ENCODE assay signal across 8 cellular contexts in the genomic region with DNA sequence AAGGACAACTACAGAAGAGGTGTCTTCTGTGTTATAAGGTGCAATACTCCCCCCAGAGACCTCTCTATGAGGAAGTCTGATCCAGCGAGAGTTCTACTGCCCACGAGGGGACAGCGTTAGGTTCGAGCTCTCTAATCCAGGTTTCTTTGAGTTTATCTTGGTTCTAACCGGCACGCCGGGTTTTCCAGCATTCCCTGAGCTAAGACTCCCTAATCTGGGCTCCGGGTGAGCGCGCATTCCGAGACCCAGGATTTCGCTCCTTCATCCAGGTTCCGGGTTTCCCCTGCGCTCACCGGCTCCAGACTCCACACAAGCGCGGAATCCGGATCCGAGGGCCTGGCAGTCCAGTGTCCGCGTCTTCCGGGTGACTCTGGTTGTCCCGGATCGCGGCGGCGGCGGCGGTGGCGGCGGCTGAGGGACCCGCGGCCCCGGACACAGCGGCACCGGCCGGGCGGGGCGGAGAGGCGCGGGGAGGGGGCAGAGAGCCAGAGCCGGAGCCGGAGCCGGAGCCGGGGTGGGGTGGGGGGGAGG. TPM values are rescaled to one million over a fixed set of nuclear protein-coding genes. Genes with fewer than 3 reads are reported as not detected.
DNase-seq lines count a peak whose midpoint lies in the region; ATAC-seq and TF ChIP-seq lines count a peak whose summit lies in the region.

A gene with protein sequence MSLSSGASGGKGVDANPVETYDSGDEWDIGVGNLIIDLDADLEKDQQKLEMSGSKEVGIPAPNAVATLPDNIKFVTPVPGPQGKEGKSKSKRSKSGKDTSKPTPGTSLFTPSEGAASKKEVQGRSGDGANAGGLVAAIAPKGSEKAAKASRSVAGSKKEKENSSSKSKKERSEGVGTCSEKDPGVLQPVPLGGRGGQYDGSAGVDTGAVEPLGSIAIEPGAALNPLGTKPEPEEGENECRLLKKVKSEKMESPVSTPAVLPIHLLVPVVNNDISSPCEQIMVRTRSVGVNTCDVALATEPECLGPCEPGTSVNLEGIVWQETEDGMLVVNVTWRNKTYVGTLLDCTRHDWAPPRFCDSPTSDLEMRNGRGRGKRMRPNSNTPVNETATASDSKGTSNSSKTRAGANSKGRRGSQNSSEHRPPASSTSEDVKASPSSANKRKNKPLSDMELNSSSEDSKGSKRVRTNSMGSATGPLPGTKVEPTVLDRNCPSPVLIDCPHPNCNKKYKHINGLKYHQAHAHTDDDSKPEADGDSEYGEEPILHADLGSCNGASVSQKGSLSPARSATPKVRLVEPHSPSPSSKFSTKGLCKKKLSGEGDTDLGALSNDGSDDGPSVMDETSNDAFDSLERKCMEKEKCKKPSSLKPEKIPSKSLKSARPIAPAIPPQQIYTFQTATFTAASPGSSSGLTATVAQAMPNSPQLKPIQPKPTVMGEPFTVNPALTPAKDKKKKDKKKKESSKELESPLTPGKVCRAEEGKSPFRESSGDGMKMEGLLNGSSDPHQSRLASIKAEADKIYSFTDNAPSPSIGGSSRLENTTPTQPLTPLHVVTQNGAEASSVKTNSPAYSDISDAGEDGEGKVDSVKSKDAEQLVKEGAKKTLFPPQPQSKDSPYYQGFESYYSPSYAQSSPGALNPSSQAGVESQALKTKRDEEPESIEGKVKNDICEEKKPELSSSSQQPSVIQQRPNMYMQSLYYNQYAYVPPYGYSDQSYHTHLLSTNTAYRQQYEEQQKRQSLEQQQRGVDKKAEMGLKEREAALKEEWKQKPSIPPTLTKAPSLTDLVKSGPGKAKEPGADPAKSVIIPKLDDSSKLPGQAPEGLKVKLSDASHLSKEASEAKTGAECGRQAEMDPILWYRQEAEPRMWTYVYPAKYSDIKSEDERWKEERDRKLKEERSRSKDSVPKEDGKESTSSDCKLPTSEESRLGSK (N-terminal part only) (plus strand): TSS at position 373 of the 531 bp plus-strand sequence. CDS start 38,842 bp downstream, outside the sequence.

- no TSS peak for BruUV-seq in HCT116 (replicated peaks; lab: Mats Ljungman, UMichigan)

- peak within 1 kb of the TSS; percentile 61 for H3K9ac ChIP-seq in HCT116 (ENCODE audit: low read length)

- RAD21 ChIA-PET in HCT116 (lab: Charles Lee; ENCODE audit: low non-redundant PET in 1 of 2, low total read pairs in 2 of 2, uncharacterized antibody in 2 of 2, unreplicated experiment in 2 of 2): no interaction called here

- H3K36me3 ChIP-seq in HCT116 (ENCODE audit: control insufficient read depth in 1 of 2, insufficient read depth in 2 of 2, low read length in 2 of 2) (peaks cover 0 to 4% of the 10 kb centered on the region in 2 experiments; a peak in 1 of 4 replicates), left ventricle myocardium inferior (peaks cover 12% of the 10 kb centered on the region)

- ATAC-seq in HCT116: peak; percentile 90

- TF ChIP-seq RAD21 in HCT116 (IDR thresholded peaks at IDR 0.05; ENCODE audit: low read depth): peak; percentile 19

- H4K20me1 ChIP-seq in HCT116 (ENCODE audit: insufficient read depth): no peaks in the 10 kb centered on the region; the same call in 1 of the 2 replicates

- peak within 1 kb of the TSS; percentile 86 for H3K4me2 ChIP-seq in HCT116 (ENCODE audit: low read length)

- CTCF ChIA-PET in HCT116 (lab: Charles Lee): no interaction called here

- H3K27me3 ChIP-seq in HCT116 (ENCODE audit: insufficient read depth, low read length) (no peaks in the 10 kb centered on the region), left ventricle myocardium inferior (ENCODE audit: low read depth) (no peaks in the 10 kb centered on the region)

- H3K4me3 ChIP-seq in HCT116 (replicated peaks in 1 of 2; ENCODE audit: low read depth in 1 of 2, low read length in 2 of 2): peak within 1 kb of the TSS; percentile 49 to 65
- peak within 1 kb of the TSS; percentile 76 for H3K4me3 ChIP-seq in left ventricle myocardium inferior

- peaks cover 70% of the 10 kb centered on the region for H3K4me1 Mint-ChIP-seq in type B pancreatic cell (ENCODE audit: unreplicated experiment)

- H3K27ac ChIP-seq in HCT116 (ENCODE audit: low read depth, low read length) (peak within 1 kb of the TSS; percentile 60), left ventricle myocardium inferior (replicated peaks) (peak within 1 kb of the TSS; percentile 88)

- peak within 1 kb of the TSS; percentile 78 for H2AFZ ChIP-seq in HCT116 (ENCODE audit: low read depth, low read length, poor library complexity, severe bottlenecking)

- DNase-seq in Daoy (ENCODE audit: low read depth) (peak; percentile 95), HCT116 (ENCODE audit: low read depth, low spot score) (peak; percentile 95), NCI-H1417 treated with DMSO at 0.1 percent for 48 hours (lab: John Stamatoyannopoulos, UW) (peak; percentile 46), T-helper 2 cell (peak; percentile 72 to 91 (median 80)), amygdala (lab: John Stamatoyannopoulos, UW) (peak; percentile 37 to 94 (median 84)), left ventricle myocardium inferior (peak; percentile 96), posterior vena cava (ENCODE audit: low spot score) (peak; percentile 98), type B pancreatic cell (ENCODE audit: extremely low spot score, unreplicated experiment) (peak; percentile 98)

- TF ChIP-seq CTCF in HCT116 (IDR thresholded peaks at IDR 0.05 in 2 of 3, conservative IDR thresholded peaks at IDR 0.05 in 1 of 3; ENCODE audit: borderline replicate concordance in 1 of 3, insufficient read depth in 1 of 3, low read depth in 2 of 3, low read length in 2 of 3) (no peak), left ventricle myocardium inferior (IDR thresholded peaks at IDR 0.05; ENCODE audit: borderline replicate concordance) (no peak), type B pancreatic cell (conservative IDR thresholded peaks at IDR 0.05) (no peak)

- no peak for TF ChIP-seq POLR2A in HCT116 (IDR thresholded peaks at IDR 0.05; ENCODE audit: borderline replicate concordance, extremely low read depth, insufficient read depth, insufficient read length)

- intact Hi-C loops in HCT116 (cut with micrococcal nuclease): loop anchor here (5.0 kb wide), 2 partner anchors 73 to 958 kb away; a partner anchor contains a TSS
- intact Hi-C loops in left ventricle myocardium inferior (cut with micrococcal nuclease): no loop called here
- intact Hi-C loops in posterior vena cava (cut with DNase I): no loop called here

- H3K4me1 ChIP-seq in HCT116 (ENCODE audit: control insufficient read depth in 1 of 2, insufficient read depth in 2 of 2, low read length in 2 of 2) (peaks cover 16 to 19% of the 10 kb centered on the region in 2 experiments), left ventricle myocardium inferior (peaks cover 48% of the 10 kb centered on the region)

- H3K27ac Mint-ChIP-seq in type B pancreatic cell: peak within 1 kb of the TSS; percentile 90

- H3K9me3 Mint-ChIP-seq in type B pancreatic cell: no peaks in the 10 kb centered on the region

- H3K9me3 ChIP-seq in HCT116 (ENCODE audit: control insufficient read depth in 1 of 2, insufficient read depth in 1 of 2, low read depth in 1 of 2, low read length in 2 of 2) (no peaks in the 10 kb centered on the region), left ventricle myocardium inferior (replicated peaks) (no peaks in the 10 kb centered on the region)

- 0 out of 2 replicates have a peak, but pooled peaks cover 3% of the 10 kb centered on the region for H3K9me2 ChIP-seq in HCT116 (ENCODE audit: insufficient read depth)

- POLR2A ChIA-PET in HCT116 (lab: Charles Lee): interaction anchor here (0.6 to 1.3 kb wide), 3 partner anchors 10 to 205 kb away, joined by 3 to 8 read pairs (median 5); no protein-coding TSS in a partner anchor

- peaks cover 41% of the 10 kb centered on the region for H3K79me2 ChIP-seq in HCT116 (ENCODE audit: insufficient read depth, low read length)

- no peaks in the 10 kb centered on the region for H3K27me3 Mint-ChIP-seq in type B pancreatic cell

- H3K4me3 Mint-ChIP-seq in type B pancreatic cell: peak within 1 kb of the TSS; percentile 92

- peaks cover 6% of the 10 kb centered on the region for H3K36me3 Mint-ChIP-seq in type B pancreatic cell

TF ChIP-seq in HCT116, 20 proteins besides CTCF, POLR2A, EP300 and RAD21 (continues in another document):
- TF ChIP-seq ZNF274 (IDR thresholded peaks at IDR 0.05; ENCODE audit: low read depth, low read length) (no peak), ELF1 (IDR thresholded peaks at IDR 0.05; ENCODE audit: borderline replicate concordance, low read depth) (peak; percentile 68), EGR1 (IDR thresholded peaks at IDR 0.05; ENCODE audit: low read depth) (no peak), EZH2 (IDR thresholded peaks at IDR 0.05) (no peak), YY1 (IDR thresholded peaks at IDR 0.05; ENCODE audit: extremely low read depth, insufficient replicate concordance, low read depth, low read length) (peak; percentile 86), SRF (IDR thresholded peaks at IDR 0.05; ENCODE audit: low read depth) (peak; percentile 60; the same call in 1 of the 2 replicates), POLR2AphosphoS5 (IDR thresholded peaks at IDR 0.05; ENCODE audit: low read depth, low read length) (peak; percentile 74), CBX3 (IDR thresholded peaks at IDR 0.05; ENCODE audit: low read depth) (peak; percentile 98)
- TF ChIP-seq, protein P1, sequence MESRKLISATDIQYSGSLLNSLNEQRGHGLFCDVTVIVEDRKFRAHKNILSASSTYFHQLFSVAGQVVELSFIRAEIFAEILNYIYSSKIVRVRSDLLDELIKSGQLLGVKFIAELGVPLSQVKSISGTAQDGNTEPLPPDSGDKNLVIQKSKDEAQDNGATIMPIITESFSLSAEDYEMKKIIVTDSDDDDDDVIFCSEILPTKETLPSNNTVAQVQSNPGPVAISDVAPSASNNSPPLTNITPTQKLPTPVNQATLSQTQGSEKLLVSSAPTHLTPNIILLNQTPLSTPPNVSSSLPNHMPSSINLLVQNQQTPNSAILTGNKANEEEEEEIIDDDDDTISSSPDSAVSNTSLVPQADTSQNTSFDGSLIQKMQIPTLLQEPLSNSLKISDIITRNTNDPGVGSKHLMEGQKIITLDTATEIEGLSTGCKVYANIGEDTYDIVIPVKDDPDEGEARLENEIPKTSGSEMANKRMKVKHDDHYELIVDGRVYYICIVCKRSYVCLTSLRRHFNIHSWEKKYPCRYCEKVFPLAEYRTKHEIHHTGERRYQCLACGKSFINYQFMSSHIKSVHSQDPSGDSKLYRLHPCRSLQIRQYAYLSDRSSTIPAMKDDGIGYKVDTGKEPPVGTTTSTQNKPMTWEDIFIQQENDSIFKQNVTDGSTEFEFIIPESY (IDR thresholded peaks at IDR 0.05; ENCODE audit: extremely low read depth, insufficient replicate concordance, low read length): no peak
- TF ChIP-seq, protein P2, sequence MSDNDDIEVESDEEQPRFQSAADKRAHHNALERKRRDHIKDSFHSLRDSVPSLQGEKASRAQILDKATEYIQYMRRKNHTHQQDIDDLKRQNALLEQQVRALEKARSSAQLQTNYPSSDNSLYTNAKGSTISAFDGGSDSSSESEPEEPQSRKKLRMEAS (IDR thresholded peaks at IDR 0.05): peak; percentile 49; the same call in 1 of the 2 replicates

RNA-seq across cellular contexts. Expression of the gene that starts here (rescaled TPM):
- total RNA-seq in Daoy (2014; rRNA removed; shearing (Covaris generic)): 7.3 and 9.6 TPM in 2 replicates
- total RNA-seq in HCT116 (2021; ENCODE audit: unreplicated experiment): 31.0 TPM
- 20.1 and 31.0 TPM in 2 replicates for polyA plus RNA-seq in HCT116 (2012)
- 14.7 TPM for total RNA-seq in left ventricle myocardium inferior
- 10 to 100 TPM; 28.1 to 32.8 TPM for total RNA-seq in posterior vena cava
- 51.5 and 53.1 TPM in 2 replicates for total RNA-seq in type B pancreatic cell (ENCODE audit: low replicate concordance)

Comparison
In these comparisons a context has a peak if more than half of its experiments do, and no peak if none do; other contexts are left out.
1. Peak in every context shown above with its lines: DNase-seq, ATAC-seq, H3K4me3 ChIP-seq and H3K27ac ChIP-seq.
2. DNase-seq: peak in every context shown above with its lines; median percentile 98 in posterior vena cava; 98 in type B pancreatic cell; 96 in left ventricle myocardium inferior; 95 in Daoy; 95 in HCT116; 84 in amygdala; 80 in T-helper 2 cell; 46 in NCI-H1417 treated with DMSO at 0.1 percent for 48 hours.